31 cellular contexts compared by ENCODE assay signal in genomic region chr2:117944816-117945215, GRCh38.
"Had no signal": no experiment of that assay in that cellular context is flagged by ENCODE, and none has a peak within 500 bp of the region (broad histone marks: within the 10 kb centered on the region; RNA-seq: fewer than 3 reads in every experiment).

No MANE protein-coding gene starts in this region.

- ATAC-seq: activated CD8-positive, alpha-beta T cell treated with anti-CD3 and anti-CD28 coated beads for 36 hours; activated naive CD4-positive, alpha-beta T cell treated with anti-CD3 and anti-CD28 coated beads, Interleukin-2, amount 50 U/mL, for 72 hours; body of pancreas had no signal

- H3K4me3 Mint-ChIP-seq: activated B cell treated with CpG ODN at 0.5 μM for 24 hours; activated CD4-positive, alpha-beta memory T cell treated with anti-CD3 and anti-CD28 coated beads for 36 hours; activated CD4-positive, alpha-beta T cell treated with anti-CD3 and anti-CD28 coated beads, Interleukin-2, amount 10 ng/mL, durations not matched to agents 24 days and 14 days; activated CD8-positive, alpha-beta T cell treated with anti-CD3 and anti-CD28 coated beads for 36 hours; activated naive CD4-positive, alpha-beta T cell treated with anti-CD3 and anti-CD28 coated beads for 36 hours; activated naive CD8-positive, alpha-beta T cell treated with anti-CD3 and anti-CD28 coated beads for 36 hours; activated T-cell treated with anti-CD3 and anti-CD28 coated beads, Interleukin-2, amount 50 U/mL, for 24 hours; T-helper 2 cell treated with Interferon-gamma antibody and Interleukin-4, amounts not matched to agents 5 μg/mL and 100 μg/mL, for 36 hours had no signal

- H3K9me3 ChIP-seq: adrenal gland, body of pancreas, breast epithelium had no signal

- H3K4me1 Mint-ChIP-seq: activated B cell treated with CpG ODN at 0.5 μM for 24 hours; activated CD4-positive, alpha-beta T cell treated with anti-CD3 and anti-CD28 coated beads, Interleukin-2, amount 10 ng/mL, durations not matched to agents 24 days and 14 days; activated naive CD8-positive, alpha-beta T cell treated with anti-CD3 and anti-CD28 coated beads for 36 hours had no signal

- H3K27me3 ChIP-seq: adrenal gland, body of pancreas, brain microvascular endothelial cell, breast epithelium had no signal

- H3K27ac Mint-ChIP-seq: activated B cell treated with CpG ODN at 0.5 μM for 24 hours; activated CD4-positive, alpha-beta memory T cell treated with anti-CD3 and anti-CD28 coated beads for 36 hours; activated CD4-positive, alpha-beta T cell treated with anti-CD3 and anti-CD28 coated beads, Interleukin-2, amount 10 ng/mL, durations not matched to agents 24 days and 14 days; activated CD8-positive, alpha-beta T cell treated with anti-CD3 and anti-CD28 coated beads for 36 hours; activated naive CD4-positive, alpha-beta T cell treated with anti-CD3 and anti-CD28 coated beads for 36 hours; activated naive CD8-positive, alpha-beta T cell treated with anti-CD3 and anti-CD28 coated beads for 36 hours; activated T-cell treated with anti-CD3 and anti-CD28 coated beads, Interleukin-2, amount 50 U/mL, for 24 hours; activated T-helper 2 cell treated with anti-CD3 and anti-CD28 coated beads, Interferon-gamma antibody, Interleukin-2, Interleukin-4, amounts not matched to agents 10 μg/mL and 5 μg/mL and 100 μg/mL, durations not matched to agents 14 hours and 24 hours and 36 hours; T-helper 2 cell treated with Interferon-gamma antibody and Interleukin-4, amounts not matched to agents 5 μg/mL and 100 μg/mL, for 36 hours had no signal

- DNase-seq: activated B cell treated with CpG ODN at 0.5 μM for 24 hours; activated CD4-positive, alpha-beta memory T cell treated with anti-CD3 and anti-CD28 coated beads for 36 hours; activated CD4-positive, alpha-beta T cell treated with anti-CD3 and anti-CD28 coated beads for 4 hours; activated CD4-positive, alpha-beta T cell treated with anti-CD3 and anti-CD28 coated beads, Interleukin-2, amount 10 ng/mL, durations not matched to agents 24 days and 14 days; activated CD4-positive, alpha-beta T cell treated with anti-CD3 and anti-CD28 coated beads, Interleukin-2, amount 50 U/mL, for 1 hour; activated CD4-positive, alpha-beta T cell treated with anti-CD3 and anti-CD28 coated beads, Interleukin-2, amount 50 U/mL, for 4 hours; activated CD4-positive, CD25-positive, alpha-beta regulatory T cell treated with anti-CD3 and anti-CD28 coated beads, Interleukin-2, amount 50 U/mL, for 72 hours; activated CD8-positive, alpha-beta memory T cell treated with anti-CD3 and anti-CD28 coated beads, Interleukin-2, amount 50 U/mL, for 4 hours; activated CD8-positive, alpha-beta T cell treated with anti-CD3 and anti-CD28 coated beads for 36 hours; activated effector memory CD4-positive, alpha-beta T cell treated with Interleukin-2 at 50 U/mL for 16 hours; activated gamma-delta T cell; activated naive CD4-positive, alpha-beta T cell treated with anti-CD3 and anti-CD28 coated beads for 36 hours; activated naive CD4-positive, alpha-beta T cell treated with anti-CD3 and anti-CD28 coated beads, Interleukin-2, amount 50 U/mL, for 16 hours; activated naive CD8-positive, alpha-beta T cell treated with anti-CD3 and anti-CD28 coated beads for 36 hours; activated T-cell treated with anti-CD3 and anti-CD28 coated beads, Interleukin-2, amount 50 U/mL, for 24 hours; activated T-cell treated with anti-CD3 and anti-CD28 coated beads, Interleukin-2, amount 50 U/mL, for 48 hours; amniotic stem cell; aorta; body of pancreas; brain microvascular endothelial cell; central memory CD4-positive, alpha-beta T cell; T-helper 2 cell; T-helper 9 cell had no signal

- H3K4me3 ChIP-seq: adrenal gland, body of pancreas, breast epithelium had no signal

- H3K27ac ChIP-seq: body of pancreas, brain microvascular endothelial cell, breast epithelium, VCaP had no signal

- H3K27me3 Mint-ChIP-seq: activated B cell treated with CpG ODN at 0.5 μM for 24 hours; activated CD4-positive, alpha-beta memory T cell treated with anti-CD3 and anti-CD28 coated beads for 36 hours; activated CD4-positive, alpha-beta T cell treated with anti-CD3 and anti-CD28 coated beads, Interleukin-2, amount 10 ng/mL, durations not matched to agents 24 days and 14 days; activated CD8-positive, alpha-beta T cell treated with anti-CD3 and anti-CD28 coated beads for 36 hours; activated naive CD8-positive, alpha-beta T cell treated with anti-CD3 and anti-CD28 coated beads for 36 hours; activated T-cell treated with anti-CD3 and anti-CD28 coated beads, Interleukin-2, amount 50 U/mL, for 24 hours had no signal

- FAIRE-seq: astrocyte, TTC549 had no signal

- H3K4me1 ChIP-seq: body of pancreas, breast epithelium had no signal
